ENCODE assay signal across 9 cellular contexts in genomic region chr10:32318476-32318896, GRCh38. TPM values are rescaled to one million over a fixed set of nuclear protein-coding genes. Genes with fewer than 3 reads are reported as not detected.
DNase-seq lines count a peak whose midpoint lies in the region; ATAC-seq lines count a peak whose summit lies in the region.
"Had no signal": no experiment of that assay in that cellular context is flagged by ENCODE, and none has a peak within 500 bp of the region (broad histone marks: within the 10 kb centered on the region; RNA-seq: fewer than 3 reads in every experiment).

No MANE protein-coding gene starts in this region.

- peaks cover 5 to 75% (median 52%) of the 10 kb centered on the region in 11 experiments; a peak in 21 of 22 replicates for H3K36me3 ChIP-seq in BLaER1 treated with 17β-estradiol and CSF1 and Interleukin-3, amounts not matched to agents 10 nM and 100 nM

- H3K9ac ChIP-seq in BLaER1 treated with 17β-estradiol and CSF1 and Interleukin-3, amounts not matched to agents 10 nM and 100 nM: peak overlapping the region in 3 of 11 experiments; percentile 30 to 53 (median 43); a peak in 4 of 22 replicates

- peaks cover 20 to 97% (median 28%) of the 10 kb centered on the region in 10 experiments for H3K4me1 ChIP-seq in BLaER1 treated with 17β-estradiol and CSF1 and Interleukin-3, amounts not matched to agents 10 nM and 100 nM

- H3K4me2 ChIP-seq in BLaER1 treated with 17β-estradiol and CSF1 and Interleukin-3, amounts not matched to agents 10 nM and 100 nM: peak overlapping the region; percentile 7 to 88 (median 47); a peak in 18 of 22 replicates

- no peaks in the 10 kb centered on the region for H3K9me3 Mint-ChIP-seq in activated naive CD4-positive, alpha-beta T cell treated with anti-CD3 and anti-CD28 coated beads, Interleukin-2, amount 50 U/mL, for 72 hours

- no peaks in the 10 kb centered on the region for H3K27me3 ChIP-seq in BLaER1 treated with 17β-estradiol and CSF1 and Interleukin-3, amounts not matched to agents 10 nM and 100 nM

- ATAC-seq in GM19025 (IDR thresholded peaks at IDR 0.05; ENCODE audit: low read depth, unreplicated experiment) (peak; percentile 28), HG03159 (IDR thresholded peaks at IDR 0.05; ENCODE audit: unreplicated experiment) (peak; percentile 46)
- ATAC-seq in activated naive CD4-positive, alpha-beta T cell treated with anti-CD3 and anti-CD28 coated beads, Interleukin-2, amount 50 U/mL, for 72 hours: peak; percentile 80 to 85
- peak; percentile 86 for ATAC-seq in stimulated activated naive CD8-positive, alpha-beta T cell treated with anti-CD3 and anti-CD28 coated beads, Interleukin-15, Interleukin-2, amounts not matched to agents 100 U/mL and 50 U/mL, for 24 hours
- ATAC-seq: HCT116 had no signal

- H4K20me1 ChIP-seq in BLaER1 treated with 17β-estradiol and CSF1 and Interleukin-3, amounts not matched to agents 10 nM and 100 nM: peaks cover 40 to 100% (median 98%) of the 10 kb centered on the region in 11 experiments; a peak in 21 of 22 replicates

- DNase-seq in activated naive CD4-positive, alpha-beta T cell treated with anti-CD3 and anti-CD28 coated beads, Interleukin-2, amount 50 U/mL, for 72 hours (ENCODE audit: low spot score in 2 of 2): peak in 1 of 2 donors; percentile 31
- DNase-seq in stimulated activated naive CD8-positive, alpha-beta T cell treated with anti-CD3 and anti-CD28 coated beads, Interleukin-15, Interleukin-2, amounts not matched to agents 100 U/mL and 50 U/mL, for 24 hours: peak; percentile 22
- DNase-seq in NCI-H510A treated with DMSO at 0.1 percent for 48 hours (lab: John Stamatoyannopoulos, UW) (no peak), RPMI8226 (no peak)
- DNase-seq in stimulated activated CD8-positive, alpha-beta memory T cell treated with anti-CD3 and anti-CD28 coated beads, Interleukin-4, amount 100 ng/mL, for 48 hours: no peak

- H3K36me3 Mint-ChIP-seq in activated naive CD4-positive, alpha-beta T cell treated with anti-CD3 and anti-CD28 coated beads, Interleukin-2, amount 50 U/mL, for 72 hours: peaks cover 0 to 29% of the 10 kb centered on the region in 2 donors

- no peak overlapping the region for H3K4me3 ChIP-seq in BLaER1 treated with 17β-estradiol and CSF1 and Interleukin-3, amounts not matched to agents 10 nM and 100 nM

- H3K9me3 ChIP-seq in BLaER1 treated with 17β-estradiol and CSF1 and Interleukin-3, amounts not matched to agents 10 nM and 100 nM (replicated peaks in 1 of 11): peaks cover 0 to 22% (median 8%) of the 10 kb centered on the region in 11 experiments; a peak in 10 of 22 replicates

- H3K27ac ChIP-seq in BLaER1 treated with 17β-estradiol and CSF1 and Interleukin-3, amounts not matched to agents 10 nM and 100 nM: peak overlapping the region in 7 of 11 experiments; percentile 2 to 73 (median 69); a peak in 11 of 22 replicates

- peak overlapping the region; percentile 80 to 84 for H3K27ac Mint-ChIP-seq in activated naive CD4-positive, alpha-beta T cell treated with anti-CD3 and anti-CD28 coated beads, Interleukin-2, amount 50 U/mL, for 72 hours

RNA-seq across cellular contexts. Expression of gene EPC1, which starts 28.5 kb away (rescaled TPM):
- total RNA-seq in activated naive CD4-positive, alpha-beta T cell treated with anti-CD3 and anti-CD28 coated beads, Interleukin-2, amount 50 U/mL, for 72 hours: 10 to 100 TPM; 28.3 to 40.2 TPM

Comparison
In these comparisons a context has a peak if more than half of its experiments do, and no peak if none do; other contexts are left out.
1. ATAC-seq: peak in every context shown above with its lines; median percentile 86 in stimulated activated naive CD8-positive, alpha-beta T cell treated with anti-CD3 and anti-CD28 coated beads, Interleukin-15, Interleukin-2, amounts not matched to agents 100 U/mL and 50 U/mL, for 24 hours; 82 in activated naive CD4-positive, alpha-beta T cell treated with anti-CD3 and anti-CD28 coated beads, Interleukin-2, amount 50 U/mL, for 72 hours; 46 in HG03159; 28 in GM19025.